Comparison of ENCODE assay signal across 11 cellular contexts in the genomic region with DNA sequence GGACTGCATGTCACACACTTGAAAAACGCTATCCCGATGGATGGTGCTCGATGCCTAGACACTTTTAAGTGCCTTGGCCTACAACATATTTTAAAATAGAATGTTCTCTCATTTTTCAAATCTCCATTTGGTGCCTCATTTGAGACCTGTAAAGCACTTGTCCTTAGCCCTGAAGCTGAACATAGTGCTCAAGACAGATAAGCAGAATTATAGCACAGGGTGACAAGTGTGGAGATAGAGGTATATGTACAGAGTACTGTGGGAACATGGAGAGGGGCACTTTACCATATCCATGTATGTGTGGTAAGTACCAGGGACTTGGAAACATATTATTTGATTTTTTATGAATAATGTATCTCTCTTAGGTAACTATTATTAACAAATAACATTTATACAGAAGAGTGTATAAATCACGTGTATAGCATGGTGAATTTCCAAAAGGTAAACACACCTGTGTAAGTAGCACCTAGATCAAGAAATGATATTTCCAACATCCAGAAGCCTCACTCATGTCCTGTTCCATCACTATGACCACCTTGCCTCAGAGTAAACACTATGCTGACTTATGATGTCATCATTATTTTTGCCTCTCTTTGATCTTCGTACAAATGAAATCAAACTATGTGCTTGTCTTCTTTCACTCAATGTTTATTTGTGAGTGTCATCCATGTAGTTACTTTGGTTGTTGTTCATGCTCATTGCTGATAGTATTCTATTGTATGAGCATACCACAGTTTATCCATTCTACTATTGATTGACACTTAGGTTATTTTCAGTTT.
DNase-seq lines count a peak whose midpoint lies in the region; ATAC-seq, FAIRE-seq and TF ChIP-seq lines count a peak whose summit lies in the region.
"Had no signal": no experiment of that assay in that cellular context is flagged by ENCODE, and none has a peak within 500 bp of the region (broad histone marks: within the 10 kb centered on the region; RNA-seq: fewer than 3 reads in every experiment).

No MANE protein-coding gene starts in this region.

- 91% methylated on average over 5 of the region's 5 CpGs for WGBS in A549 (ENCODE audit: missing lambda C conversion rate)

- H3K4me3 Mint-ChIP-seq in CD14-positive monocyte: no peak overlapping the region

- no peak for TF ChIP-seq RAD21 in A549 (conservative IDR thresholded peaks at IDR 0.05 in 1 of 2, IDR thresholded peaks at IDR 0.05 in 1 of 2)

- H3K9ac ChIP-seq in keratinocyte (ENCODE audit: control insufficient read depth, extremely low read depth, insufficient read depth, low read length): no peak overlapping the region

- FAIRE-seq in A549 (lab: Jason Lieb, UNC): peak; percentile 74
- no peak for FAIRE-seq in keratinocyte (lab: Jason Lieb, UNC)

- H3K4me1 ChIP-seq in A549 (peaks cover 36% of the 10 kb centered on the region), RWPE2 (ENCODE audit: insufficient read depth, poor library complexity, severe bottlenecking) (peaks cover 38% of the 10 kb centered on the region), keratinocyte (ENCODE audit: control insufficient read depth, extremely low read depth, insufficient read depth, low read length) (peaks cover 29% of the 10 kb centered on the region)
- H3K4me1 ChIP-seq: Peyer's patch had no signal

- peaks cover 66% of the 10 kb centered on the region for H3K4me1 Mint-ChIP-seq in CD14-positive monocyte

- CTCF ChIA-PET in A549 (lab: Yijun Ruan, JAX): no interaction called here

- H3K27ac ChIP-seq in A549 (peak overlapping the region; percentile 65 to 84), RWPE2 (ENCODE audit: poor library complexity, severe bottlenecking) (peak overlapping the region; percentile 94), keratinocyte (ENCODE audit: control insufficient read depth, insufficient read depth, low read length) (no peak overlapping the region)
- H3K27ac ChIP-seq: Peyer's patch had no signal

- dilution Hi-C loops in keratinocyte (cut with MboI; ENCODE audit: extremely low pct_ligation_motif_present, low sequenced_read_pairs): no loop called here

- H3K4me2 ChIP-seq in A549 (peak overlapping the region; percentile 57), keratinocyte (ENCODE audit: control insufficient read depth, extremely low read depth, insufficient read depth, low read depth, low read length) (peak overlapping the region; percentile 48)

- DNase-seq in A549 (ENCODE audit: low read depth in 1 of 2, low spot score in 1 of 2) (no peak), CD14-positive monocyte (ENCODE audit: low spot score) (no peak), RWPE2 (ENCODE audit: low spot score) (no peak), keratinocyte (ENCODE audit: low read depth, low spot score) (no peak), NCI-H2227 treated with DMSO at 0.1 percent for 48 hours (lab: John Stamatoyannopoulos, UW) (no peak), iPS-NIHi11 (ENCODE audit: low spot score) (no peak)
- DNase-seq: BE2C, NCI-H446, Peyer's patch, SHP77 treated with DMSO at 0.1 percent for 48 hours had no signal

- H2AFZ ChIP-seq in keratinocyte (ENCODE audit: control insufficient read depth, low read length): no peak overlapping the region

- H3K9me1 ChIP-seq in keratinocyte (ENCODE audit: control insufficient read depth, extremely low read depth, insufficient read depth, low read length): no peaks in the 10 kb centered on the region

- TF ChIP-seq CTCF in A549 (IDR thresholded peaks at IDR 0.05): no peak
- TF ChIP-seq CTCF in CD14-positive monocyte (IDR thresholded peaks at IDR 0.05): no peak
- no peak for TF ChIP-seq CTCF in RWPE2 (IDR thresholded peaks at IDR 0.05; ENCODE audit: poor library complexity, severe bottlenecking)
- TF ChIP-seq CTCF in keratinocyte (optimal IDR thresholded peaks at IDR 0.05 in 1 of 3, IDR thresholded peaks at IDR 0.05 in 1 of 3, conservative IDR thresholded peaks at IDR 0.05 in 1 of 3; ENCODE audit: extremely low read depth in 1 of 3, insufficient read depth in 2 of 3, low read length in 3 of 3): no peak

- ATAC-seq in A549 (no peak), RWPE2 (ENCODE audit: low read depth) (no peak), HG03457 (IDR thresholded peaks at IDR 0.05; ENCODE audit: unreplicated experiment) (no peak)

- H4K20me1 ChIP-seq in keratinocyte (ENCODE audit: control insufficient read depth, extremely low read depth, insufficient read depth, low read length): no peaks in the 10 kb centered on the region

- no peak for TF ChIP-seq POLR2A in A549 (IDR thresholded peaks at IDR 0.05; ENCODE audit: low read length)

- H3K9me3 ChIP-seq in A549: 0 out of 3 replicates have a peak, but pooled peaks cover 3% of the 10 kb centered on the region
- H3K9me3 ChIP-seq in RWPE2 (ENCODE audit: severe bottlenecking): no peaks in the 10 kb centered on the region
- H3K9me3 ChIP-seq in keratinocyte (ENCODE audit: control insufficient read depth, low read depth, low read length): no peaks in the 10 kb centered on the region
- H3K9me3 ChIP-seq: BE2C, Peyer's patch had no signal

- peak overlapping the region; percentile 57 to 94 (median 83) for H3K27ac Mint-ChIP-seq in CD14-positive monocyte

- no peaks in the 10 kb centered on the region for H3K36me3 ChIP-seq in RWPE2 (ENCODE audit: low read depth)
- H3K36me3 ChIP-seq in keratinocyte (ENCODE audit: control insufficient read depth in 2 of 2, extremely low read depth in 1 of 2, insufficient read depth in 2 of 2, low read length in 2 of 2): no peaks in the 10 kb centered on the region
- H3K36me3 ChIP-seq: BE2C, Peyer's patch had no signal

- H3K27me3 Mint-ChIP-seq in CD14-positive monocyte (ENCODE audit: low read depth in 3 of 3): peaks cover 0 to 1% (median 0%) of the 10 kb centered on the region in 3 donors

- no peak overlapping the region for H3K4me3 ChIP-seq in A549
- no peak overlapping the region for H3K4me3 ChIP-seq in RWPE2 (ENCODE audit: severe bottlenecking)
- H3K4me3 ChIP-seq in keratinocyte (ENCODE audit: control insufficient read depth in 2 of 3, extremely low read depth in 1 of 3, insufficient read depth in 2 of 3, low read depth in 1 of 3, low read length in 3 of 3): no peak overlapping the region
- H3K4me3 ChIP-seq: Peyer's patch had no signal

- no peaks in the 10 kb centered on the region for H3K79me2 ChIP-seq in keratinocyte (ENCODE audit: control insufficient read depth, insufficient read depth, low read length)

- H3K36me3 Mint-ChIP-seq in CD14-positive monocyte: peaks cover 13 to 18% of the 10 kb centered on the region in 2 donors

- TF ChIP-seq EP300 in A549 (IDR thresholded peaks at IDR 0.05): no peak

- no peaks in the 10 kb centered on the region for H3K27me3 ChIP-seq in RWPE2 (ENCODE audit: insufficient read depth, poor library complexity, severe bottlenecking)
- no peaks in the 10 kb centered on the region for H3K27me3 ChIP-seq in keratinocyte (ENCODE audit: control insufficient read depth, extremely low read depth, insufficient read depth, low read length)
- H3K27me3 ChIP-seq: BE2C, Peyer's patch had no signal

- peaks cover 0 to 7% (median 2%) of the 10 kb centered on the region in 7 donors for H3K9me3 Mint-ChIP-seq in CD14-positive monocyte

- POLR2A ChIA-PET in A549 (lab: Yijun Ruan, JAX): no interaction called here

- intact Hi-C loops in CD14-positive monocyte (cut with micrococcal nuclease): no loop called here

TF ChIP-seq in A549, 52 proteins besides CTCF, POLR2A, EP300 and RAD21:
- TF ChIP-seq ZFP36 (IDR thresholded peaks at IDR 0.05; ENCODE audit: borderline replicate concordance, partially characterized antibody) (no peak), ESRRA (IDR thresholded peaks at IDR 0.05; ENCODE audit: borderline replicate concordance, low read length) (no peak), ZNF302 (CRISPR knock-in tag; IDR thresholded peaks at IDR 0.05) (no peak)
